1 cellular context compared by ENCODE assay signal in genomic region chr14:100144996-100145646, GRCh38.
TF ChIP-seq lines count a peak whose summit lies in the region.

No MANE protein-coding gene starts in this region.

TF ChIP-seq in K562, 482 proteins besides CTCF, POLR2A, EP300 and RAD21 (continued from another document):
- TF ChIP-seq ZBTB40 (IDR thresholded peaks at IDR 0.05) (no peak), ZBTB40 (CRISPR knock-in tag; IDR thresholded peaks at IDR 0.05) (no peak), FIP1L1 (IDR thresholded peaks at IDR 0.05; ENCODE audit: low read depth, low read length, poor library complexity, severe bottlenecking) (peak; percentile 7), ZNF395 (CRISPR knock-in tag; IDR thresholded peaks at IDR 0.05) (no peak), DEAF1 (CRISPR knock-in tag; IDR thresholded peaks at IDR 0.05) (no peak), RBFOX2 (IDR thresholded peaks at IDR 0.05; ENCODE audit: low read depth, low read length) (peak; percentile 7; the same call in 1 of the 2 replicates)
TF ChIP-seq in K562: peak in this region for 2.
